ENCODE assay signal across 8 cellular contexts in genomic region chr15:31487811-31488436, GRCh38.
DNase-seq lines count a peak whose midpoint lies in the region; ATAC-seq and TF ChIP-seq lines count a peak whose summit lies in the region.

No MANE protein-coding gene starts in this region.

- TF ChIP-seq CTCF in OCI-LY7 (conservative IDR thresholded peaks at IDR 0.05; ENCODE audit: low read length): peak; percentile 71
- no peak for TF ChIP-seq CTCF in foreskin fibroblast (IDR thresholded peaks at IDR 0.05; ENCODE audit: low read depth, low read length)

- H3K9me3 ChIP-seq in CD4-positive, alpha-beta memory T cell (ENCODE audit: control insufficient read depth in 1 of 2, low read length in 2 of 2): no peaks in the 10 kb centered on the region
- H3K9me3 ChIP-seq in OCI-LY7 (ENCODE audit: low read length): peaks cover 19% of the 10 kb centered on the region

- DNase-seq in CD4-positive, alpha-beta memory T cell: no peak
- DNase-seq in OCI-LY7 (ENCODE audit: low spot score) (peak; percentile 61), foreskin fibroblast (peak; percentile 59 to 80), NCI-H1092 (lab: John Stamatoyannopoulos, UW) (no peak), GDM1 (lab: John Stamatoyannopoulos, UW) (no peak), AML-193 (lab: John Stamatoyannopoulos, UW) (no peak)

- H3K9me3 Mint-ChIP-seq in CD4-positive, alpha-beta memory T cell: peaks cover 0 to 14% (median 7%) of the 10 kb centered on the region in 8 donors

- peak overlapping the region in 5 of 7 donors; percentile 17 to 75 (median 70) for H3K27ac Mint-ChIP-seq in CD4-positive, alpha-beta memory T cell

- peak overlapping the region; percentile 59; the same call in 1 of the 2 replicates for H2AFZ ChIP-seq in OCI-LY7 (ENCODE audit: low read length)

- H3K27me3 ChIP-seq in CD4-positive, alpha-beta memory T cell (ENCODE audit: insufficient read depth, low read length): no peaks in the 10 kb centered on the region

- no peaks in the 10 kb centered on the region for H3K9me2 ChIP-seq in OCI-LY7 (ENCODE audit: insufficient read depth, low read length)

- H3K4me3 ChIP-seq in CD4-positive, alpha-beta memory T cell (ENCODE audit: low read length in 2 of 2): no peak overlapping the region
- H3K4me3 ChIP-seq in OCI-LY7 (ENCODE audit: low read depth, low read length, poor library complexity, severe bottlenecking): no peak overlapping the region
- H3K4me3 ChIP-seq in foreskin fibroblast (ENCODE audit: low read depth in 1 of 2, low read length in 2 of 2): no peak overlapping the region

- peak overlapping the region in 1 of 8 donors; percentile 30 for H3K4me3 Mint-ChIP-seq in CD4-positive, alpha-beta memory T cell

- H4K20me1 ChIP-seq in OCI-LY7 (ENCODE audit: insufficient read depth, low read length): no peaks in the 10 kb centered on the region

- H3K27me3 Mint-ChIP-seq in CD4-positive, alpha-beta memory T cell: no peaks in the 10 kb centered on the region

- no peak overlapping the region for H3K27ac ChIP-seq in CD4-positive, alpha-beta memory T cell (ENCODE audit: low read depth, low read length)
- H3K27ac ChIP-seq in OCI-LY7 (ENCODE audit: low read depth, low read length, poor library complexity, severe bottlenecking): no peak overlapping the region

- no TSS peak for BruUV-seq in OCI-LY7 (replicated peaks; lab: Mats Ljungman, UMichigan)

- no peaks in the 10 kb centered on the region for H3K36me3 ChIP-seq in CD4-positive, alpha-beta memory T cell (ENCODE audit: insufficient read depth, low read length)
- no peaks in the 10 kb centered on the region for H3K36me3 ChIP-seq in OCI-LY7 (ENCODE audit: insufficient read depth, low read length)

- H3K4me2 ChIP-seq in OCI-LY7 (ENCODE audit: low read length): peak overlapping the region; percentile 33

- peaks cover 3% of the 10 kb centered on the region in 2 donors for H3K36me3 Mint-ChIP-seq in CD4-positive, alpha-beta memory T cell

- H3K4me1 ChIP-seq in CD4-positive, alpha-beta memory T cell (ENCODE audit: insufficient read depth, low read length): peaks cover 38% of the 10 kb centered on the region
- H3K4me1 ChIP-seq in OCI-LY7 (ENCODE audit: insufficient read depth, low read length, poor library complexity, severe bottlenecking): peaks cover 38% of the 10 kb centered on the region

- no peaks in the 10 kb centered on the region for H3K79me2 ChIP-seq in OCI-LY7 (ENCODE audit: insufficient read depth, low read depth, low read length)

- POLR2A ChIA-PET in CD4-positive, alpha-beta memory T cell (lab: Charles Lee; ENCODE audit: partially characterized antibody): interaction anchor here (0.7 to 5.4 kb wide), 23 partner anchors 9 to 466 kb away, joined by 3 to 47 read pairs (median 6); partner anchors contain the start of gene KLF13
- POLR2A ChIA-PET in OCI-LY7 (lab: Charles Lee): interaction anchor here (0.7 to 6.6 kb wide), 9 partner anchors 13 to 350 kb away, joined by 3 to 33 read pairs (median 5); no protein-coding TSS in a partner anchor

- CTCF ChIA-PET in CD4-positive, alpha-beta memory T cell (lab: Charles Lee; ENCODE audit: partially characterized antibody): interaction anchor here (0.6 to 8.6 kb wide), 49 partner anchors 10 to 829 kb away, joined by 3 to 224 read pairs (median 6); partner anchors contain the start of genes KLF13 and MTMR10
- CTCF ChIA-PET in OCI-LY7 (lab: Charles Lee; ENCODE audit: unreplicated experiment): interaction anchor here (0.6 to 4.8 kb wide), 9 partner anchors 15 to 127 kb away, joined by 3 to 121 read pairs (median 4); no protein-coding TSS in a partner anchor

- peaks cover 15 to 53% (median 26%) of the 10 kb centered on the region in 4 donors for H3K4me1 Mint-ChIP-seq in CD4-positive, alpha-beta memory T cell

- intact Hi-C loops in CD4-positive, alpha-beta memory T cell (cut with micrococcal nuclease): loop anchor here (1.0 to 2.0 kb wide), 8 partner anchors 49 to 273 kb away; partner anchors contain the start of gene KLF13
- intact Hi-C loops in OCI-LY7 (cut with micrococcal nuclease; ENCODE audit: unreplicated experiment): loop anchor here (1.0 to 5.0 kb wide), 4 partner anchors 31 to 285 kb away; partner anchors contain the start of gene KLF13

- ATAC-seq in GM19452 (IDR thresholded peaks at IDR 0.05; ENCODE audit: unreplicated experiment): peak; percentile 46
- no peak for ATAC-seq in GM21515 (IDR thresholded peaks at IDR 0.05; ENCODE audit: unreplicated experiment)

Comparison
In these comparisons a context has a peak if more than half of its experiments do, and no peak if none do; other contexts are left out.
1. DNase-seq: peak in OCI-LY7 (single experiment) and foreskin fibroblast (2 of 2); none in CD4-positive, alpha-beta memory T cell (0 of 5), NCI-H1092 (single experiment), GDM1 (single experiment) and AML-193 (0 of 2).